Comparison of ENCODE assay signal across 8 cellular contexts in genomic region chr1:51518033-51518729, GRCh38. TPM values are rescaled to one million over a fixed set of nuclear protein-coding genes. Genes with fewer than 3 reads are reported as not detected.
DNase-seq lines count a peak whose midpoint lies in the region; ATAC-seq and TF ChIP-seq lines count a peak whose summit lies in the region.

No MANE protein-coding gene starts in this region.

- TF ChIP-seq POLR2A in GM18951 (IDR thresholded peaks at IDR 0.05; ENCODE audit: extremely low read depth, insufficient read depth, insufficient read length) (peak; percentile 60), adrenal gland (IDR thresholded peaks at IDR 0.05) (no peak)

- H3K4me3 ChIP-seq in BE2C (ENCODE audit: low read depth, low read length) (peak overlapping the region; percentile 85), adrenal gland (peak overlapping the region; percentile 13 to 97 (median 94)), right atrium auricular region (peak overlapping the region; percentile 84 to 95)

- H3K27me3 ChIP-seq in BE2C: no peaks in the 10 kb centered on the region
- no peaks in the 10 kb centered on the region for H3K27me3 ChIP-seq in adrenal gland
- H3K27me3 ChIP-seq in right atrium auricular region: no peaks in the 10 kb centered on the region

- 0 to 1% (median 0%) methylated on average over 15 to 26 of the region's 26 CpGs for WGBS in adrenal gland, 4 donors

- H3K36me3 ChIP-seq in BE2C (no peaks in the 10 kb centered on the region), adrenal gland (replicated peaks in 1 of 2) (no peaks in the 10 kb centered on the region), right atrium auricular region (no peaks in the 10 kb centered on the region)

- TF ChIP-seq CTCF in BE2C (IDR thresholded peaks at IDR 0.05; ENCODE audit: low read depth, low read length) (no peak), adrenal gland (IDR thresholded peaks at IDR 0.05) (no peak), right atrium auricular region (IDR thresholded peaks at IDR 0.05) (no peak)

- H3K27ac ChIP-seq in adrenal gland (peak overlapping the region; percentile 67 to 98 (median 89)), right atrium auricular region (peak overlapping the region; percentile 84 to 87)

- no peaks in the 10 kb centered on the region for H3K4me1 ChIP-seq in BE2C
- H3K4me1 ChIP-seq in adrenal gland (replicated peaks in 1 of 2): peaks cover 49 to 57% of the 10 kb centered on the region in 2 donors
- H3K4me1 ChIP-seq in right atrium auricular region: peaks cover 2 to 31% of the 10 kb centered on the region in 2 donors

- no peaks in the 10 kb centered on the region for H3K9me3 ChIP-seq in BE2C
- no peaks in the 10 kb centered on the region for H3K9me3 ChIP-seq in adrenal gland (replicated peaks in 1 of 3)
- no peaks in the 10 kb centered on the region for H3K9me3 ChIP-seq in right atrium auricular region

- DNase-seq in BE2C (peak; percentile 7), HT-29 (ENCODE audit: low spot score) (peak; percentile 80), SHP77 (lab: John Stamatoyannopoulos, UW) (peak; percentile 44 to 46), adrenal gland (peak in 6 of 7 donors; percentile 35 to 68 (median 53)), right atrium auricular region (ENCODE audit: low spot score) (no peak), posterior vena cava (ENCODE audit: low spot score) (peak; percentile 84)

- in situ Hi-C loops in GM18951 (cut with MboI; ENCODE audit: low sequenced_read_pairs, unreplicated experiment): no loop called here

- intact Hi-C loops in adrenal gland (cut with DNase I): no loop called here
- intact Hi-C loops in posterior vena cava (cut with DNase I): loop anchor here in 1 of 2 donors (1.0 kb wide), 1 partner anchor 18 kb away; no protein-coding TSS in a partner anchor

- no peak for ATAC-seq in GM18520 (IDR thresholded peaks at IDR 0.05; ENCODE audit: unreplicated experiment)

RNA-seq across cellular contexts. Expression of gene EPS15, which starts 0.9 kb away (rescaled TPM):
- polyA plus RNA-seq in BE2C (2012; ENCODE audit: insufficient read depth, insufficient read length, low read depth): 10.8 TPM
- total RNA-seq in HT-29 (2014; rRNA removed; shearing (Covaris generic)): 7.6 and 9.4 TPM in 2 replicates
- total RNA-seq in adrenal gland (100 to 1,000 TPM in 7 of 8 donors, 10 to 100 TPM in 1; 66.7 to 180 (median 114) TPM), right atrium auricular region (10 to 100 TPM; 50.0 to 54.7 TPM), posterior vena cava (10 to 100 TPM; 79.6 to 81.1 TPM)
- 10 to 100 TPM; 31.7 to 83.3 (median 34.7) TPM for polyA plus RNA-seq in adrenal gland
